In genomic region chr12:111798182-111798581, GRCh38 we compare ENCODE assay signal across 25 cellular contexts. TPM values are rescaled to one million over a fixed set of nuclear protein-coding genes. Genes with fewer than 3 reads are reported as not detected.
"Had no signal": no experiment of that assay in that cellular context is flagged by ENCODE, and none has a peak within 500 bp of the region (broad histone marks: within the 10 kb centered on the region; RNA-seq: fewer than 3 reads in every experiment).

No MANE protein-coding gene starts in this region.

- H2AFZ ChIP-seq: parathyroid adenoma had no signal

- H3K4me3 Mint-ChIP-seq: activated T-cell treated with anti-CD3 and anti-CD28 coated beads, Interleukin-2, amount 50 U/mL, for 24 hours; activated T-helper 17 cell treated with anti-CD3 and anti-CD28 coated beads, Interleukin-2, amount 50 U/mL, for 72 hours; brain; central memory CD8-positive, alpha-beta T cell; memory B cell; natural killer cell treated with Interleukin-12 subunit alpha and Interleukin-12 subunit beta and Interleukin-15 and Interleukin-18, amount 100 ng/mL, for 72 hours; stimulated activated naive B cell treated with anti-CD40 and anti-IgM and Interleukin-4, amounts not matched to agents 10 μg/mL and 1 μg/mL and 100 μg/mL, for 72 hours; T-cell; T-helper 2 cell treated with Interferon-gamma antibody and Interleukin-4, amounts not matched to agents 5 μg/mL and 100 μg/mL, for 36 hours; type B pancreatic cell had no signal

- H3K27me3 ChIP-seq: colonic mucosa, esophagus muscularis mucosa had no signal

- H3K9me3 ChIP-seq: colonic mucosa, esophagus muscularis mucosa, thoracic aorta had no signal

- H3K27ac ChIP-seq: colonic mucosa, parathyroid adenoma, thoracic aorta, WERI-Rb-1 had no signal

- DNase-seq: activated CD4-positive, CD25-positive, alpha-beta regulatory T cell treated with anti-CD3 and anti-CD28 coated beads, Interleukin-2, amount 50 U/mL, for 72 hours; activated CD8-positive, alpha-beta memory T cell treated with anti-CD3 and anti-CD28 coated beads for 24 hours; activated CD8-positive, alpha-beta memory T cell treated with anti-CD3 and anti-CD28 coated beads, Interleukin-2, amount 50 U/mL, for 4 hours; activated T-cell treated with anti-CD3 and anti-CD28 coated beads, Interleukin-2, amount 50 U/mL, for 24 hours; colonic mucosa; nucleus accumbens; stimulated activated CD4-positive, alpha-beta T cell treated with anti-CD3 and anti-CD28 coated beads, Interleukin-15, amount 100 ng/mL, for 24 hours; stimulated activated CD4-positive, alpha-beta T cell treated with anti-CD3 and anti-CD28 coated beads, Interleukin-2, amount 100 ng/mL, for 48 hours; stimulated activated CD8-positive, alpha-beta memory T cell treated with anti-CD3 and anti-CD28 coated beads, Interleukin-4, amount 100 ng/mL, for 48 hours; stimulated activated naive B cell treated with anti-CD40 and anti-IgM and Interleukin-4, amounts not matched to agents 10 μg/mL and 1 μg/mL and 100 μg/mL, for 72 hours; T-cell; WERI-Rb-1 had no signal

- H3K4me1 ChIP-seq: colonic mucosa, parathyroid adenoma had no signal

- H3K36me3 Mint-ChIP-seq: activated naive CD4-positive, alpha-beta T cell treated with anti-CD3 and anti-CD28 coated beads, Interleukin-2, amount 50 U/mL, for 72 hours; natural killer cell treated with Interleukin-12 subunit alpha and Interleukin-12 subunit beta and Interleukin-15 and Interleukin-18, amount 100 ng/mL, for 72 hours had no signal

- H3K36me3 ChIP-seq: WERI-Rb-1 had no signal

- H3K27me3 Mint-ChIP-seq: activated T-cell treated with anti-CD3 and anti-CD28 coated beads, Interleukin-2, amount 50 U/mL, for 24 hours; activated T-helper 17 cell treated with anti-CD3 and anti-CD28 coated beads, Interleukin-2, amount 50 U/mL, for 72 hours; brain; central memory CD8-positive, alpha-beta T cell; memory B cell; natural killer cell treated with Interleukin-12 subunit alpha and Interleukin-12 subunit beta and Interleukin-15 and Interleukin-18, amount 100 ng/mL, for 72 hours; stimulated activated naive B cell treated with anti-CD40 and anti-IgM and Interleukin-4, amounts not matched to agents 10 μg/mL and 1 μg/mL and 100 μg/mL, for 72 hours; T-cell; type B pancreatic cell had no signal

- H3K9me3 Mint-ChIP-seq: activated naive CD4-positive, alpha-beta T cell treated with anti-CD3 and anti-CD28 coated beads, Interleukin-2, amount 50 U/mL, for 72 hours; activated T-cell treated with anti-CD3 and anti-CD28 coated beads, Interleukin-2, amount 50 U/mL, for 24 hours; activated T-helper 17 cell treated with anti-CD3 and anti-CD28 coated beads, Interleukin-2, amount 50 U/mL, for 72 hours; brain; central memory CD8-positive, alpha-beta T cell; memory B cell; natural killer cell treated with Interleukin-12 subunit alpha and Interleukin-12 subunit beta and Interleukin-15 and Interleukin-18, amount 100 ng/mL, for 72 hours; stimulated activated naive B cell treated with anti-CD40 and anti-IgM and Interleukin-4, amounts not matched to agents 10 μg/mL and 1 μg/mL and 100 μg/mL, for 72 hours; T-cell; T-helper 2 cell treated with Interferon-gamma antibody and Interleukin-4, amounts not matched to agents 5 μg/mL and 100 μg/mL, for 36 hours; type B pancreatic cell had no signal

- H3K4me2 ChIP-seq: smooth muscle cell had no signal

- H3K79me2 ChIP-seq: parathyroid adenoma had no signal

- H3K27ac Mint-ChIP-seq: activated naive CD4-positive, alpha-beta T cell treated with anti-CD3 and anti-CD28 coated beads, Interleukin-2, amount 50 U/mL, for 72 hours; activated T-cell treated with anti-CD3 and anti-CD28 coated beads, Interleukin-2, amount 50 U/mL, for 24 hours; activated T-helper 17 cell treated with anti-CD3 and anti-CD28 coated beads, Interleukin-2, amount 50 U/mL, for 72 hours; brain; memory B cell; natural killer cell treated with Interleukin-12 subunit alpha and Interleukin-12 subunit beta and Interleukin-15 and Interleukin-18, amount 100 ng/mL, for 72 hours; stimulated activated naive B cell treated with anti-CD40 and anti-IgM and Interleukin-4, amounts not matched to agents 10 μg/mL and 1 μg/mL and 100 μg/mL, for 72 hours; T-cell; T-helper 2 cell treated with Interferon-gamma antibody and Interleukin-4, amounts not matched to agents 5 μg/mL and 100 μg/mL, for 36 hours; type B pancreatic cell had no signal

- H3K4me1 Mint-ChIP-seq: activated T-helper 17 cell treated with anti-CD3 and anti-CD28 coated beads, Interleukin-2, amount 50 U/mL, for 72 hours; brain; central memory CD8-positive, alpha-beta T cell; memory B cell; stimulated activated naive B cell treated with anti-CD40 and anti-IgM and Interleukin-4, amounts not matched to agents 10 μg/mL and 1 μg/mL and 100 μg/mL, for 72 hours; T-cell had no signal

- ATAC-seq: activated naive CD4-positive, alpha-beta T cell treated with anti-CD3 and anti-CD28 coated beads, Interleukin-2, amount 50 U/mL, for 72 hours; activated T-helper 17 cell treated with anti-CD3 and anti-CD28 coated beads, Interleukin-2, amount 50 U/mL, for 72 hours; natural killer cell treated with Interleukin-12 subunit alpha and Interleukin-12 subunit beta and Interleukin-15 and Interleukin-18, amount 100 ng/mL, for 72 hours; sciatic nerve; stimulated activated naive B cell treated with anti-CD40 and anti-IgM and Interleukin-4, amounts not matched to agents 10 μg/mL and 1 μg/mL and 100 μg/mL, for 72 hours; T-cell had no signal

- H3K4me3 ChIP-seq: colonic mucosa, esophagus muscularis mucosa, smooth muscle cell, thoracic aorta had no signal

- H3K9ac ChIP-seq: parathyroid adenoma had no signal

RNA-seq across cellular contexts. Expression of gene ALDH2, which starts 31.4 kb away (rescaled TPM):
- total RNA-seq: natural killer cell treated with Interleukin-12 subunit alpha and Interleukin-12 subunit beta and Interleukin-15 and Interleukin-18, amount 100 ng/mL, for 72 hours had no signal
